ENCODE assay signal across 1 cellular context in the genomic region with DNA sequence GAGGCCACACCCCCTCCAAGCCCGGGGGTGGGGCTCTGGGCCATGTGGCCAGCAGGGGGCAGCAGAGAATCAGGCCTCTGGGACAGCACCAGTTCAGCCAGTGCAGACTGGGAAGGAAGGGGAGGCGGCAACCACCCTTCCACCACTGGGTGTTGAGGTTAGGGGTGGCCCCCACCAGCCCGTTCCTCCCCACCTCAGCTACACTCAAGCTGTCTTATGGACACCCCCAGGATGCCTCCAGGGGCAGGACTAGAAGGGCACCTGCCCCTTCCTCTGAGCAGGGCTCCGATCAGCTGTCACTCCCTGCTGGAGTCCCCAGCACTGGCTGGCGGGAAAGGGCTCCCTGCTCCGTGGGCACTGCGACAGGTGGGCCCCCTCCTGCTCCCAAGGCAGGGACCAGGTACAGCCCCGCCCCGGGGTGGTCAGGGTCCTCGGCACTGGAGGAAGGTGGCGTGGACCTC.
A peak's percentile ranks its signal among the peaks of the same experiment; 100 is the strongest.
TF ChIP-seq lines count a peak whose summit lies in the region.

No MANE protein-coding gene starts in this region.

TF ChIP-seq in IMR-90, 13 proteins besides CTCF, POLR2A, EP300 and RAD21 (continued from another document):
- TF ChIP-seq, protein P1, sequence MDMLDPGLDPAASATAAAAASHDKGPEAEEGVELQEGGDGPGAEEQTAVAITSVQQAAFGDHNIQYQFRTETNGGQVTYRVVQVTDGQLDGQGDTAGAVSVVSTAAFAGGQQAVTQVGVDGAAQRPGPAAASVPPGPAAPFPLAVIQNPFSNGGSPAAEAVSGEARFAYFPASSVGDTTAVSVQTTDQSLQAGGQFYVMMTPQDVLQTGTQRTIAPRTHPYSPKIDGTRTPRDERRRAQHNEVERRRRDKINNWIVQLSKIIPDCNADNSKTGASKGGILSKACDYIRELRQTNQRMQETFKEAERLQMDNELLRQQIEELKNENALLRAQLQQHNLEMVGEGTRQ (IDR thresholded peaks at IDR 0.05; ENCODE audit: low read depth, low read length) = peak; percentile 49; the same call in 1 of the 2 replicates
- peak; percentile 93 for TF ChIP-seq SMC3 (IDR thresholded peaks at IDR 0.05; ENCODE audit: low read depth, low read length)
- no peak for TF ChIP-seq MAFK (IDR thresholded peaks at IDR 0.05; ENCODE audit: low read depth, low read length)
- TF ChIP-seq NFE2L2 (IDR thresholded peaks at IDR 0.05; ENCODE audit: low read depth, low read length) = no peak
- no peak for TF ChIP-seq FOS (IDR thresholded peaks at IDR 0.05; ENCODE audit: low read depth, low read length)
- TF ChIP-seq CHD1 (IDR thresholded peaks at IDR 0.05; ENCODE audit: low read depth, low read length) = no peak
